ENCODE assay signal across 9 cellular contexts in genomic region chrX:15696516-15696915, GRCh38.
"Had no signal": no experiment of that assay in that cellular context is flagged by ENCODE, and none has a peak within 500 bp of the region (broad histone marks: within the 10 kb centered on the region; RNA-seq: fewer than 3 reads in every experiment).

No MANE protein-coding gene starts in this region.

- DNase-seq: GM23248, GOT3, H7, IMR-90, KBM-7 had no signal

- H3K4me2 ChIP-seq: KMS-11 had no signal

- ATAC-seq: HCT116 had no signal

- H2AFZ ChIP-seq: GM23248 had no signal

- FAIRE-seq: HTR-8/SVneo had no signal

- H3K9ac ChIP-seq: GM23248, KMS-11 had no signal

- H3K4me1 ChIP-seq: HAP-1 had no signal

- H3K27ac ChIP-seq: GM23248, KMS-11 had no signal

- H3K4me3 ChIP-seq: GM23248, HAP-1 had no signal

- H3K9me3 ChIP-seq: HAP-1 had no signal
